ENCODE assay signal across 12 cellular contexts in the genomic region with DNA sequence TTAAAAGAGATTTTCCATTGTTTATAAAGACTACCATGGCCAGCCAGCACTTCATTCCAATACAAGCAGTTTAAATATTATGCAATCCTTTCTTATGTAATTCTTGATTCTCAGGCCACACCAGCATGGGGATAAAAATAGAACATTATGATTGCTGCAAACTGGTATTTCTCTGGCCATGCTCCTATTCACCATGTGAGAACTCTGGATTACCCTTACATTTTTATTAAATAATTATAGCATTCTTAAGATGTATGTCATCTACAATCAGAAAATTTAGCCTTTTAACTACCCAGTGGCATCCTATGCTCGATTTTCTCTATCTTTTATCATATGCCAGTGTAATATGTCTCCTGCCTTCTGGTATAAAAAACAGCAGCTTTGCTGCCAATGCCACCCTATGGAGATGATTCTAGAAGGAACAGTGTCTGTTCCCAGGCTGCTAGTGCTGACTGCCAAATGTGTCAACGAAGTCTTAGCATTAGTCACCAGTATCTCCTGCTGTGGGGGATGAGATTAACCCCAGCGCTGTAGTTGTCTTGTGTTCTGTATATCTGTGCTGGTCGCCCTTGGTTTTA.
DNase-seq lines count a peak whose midpoint lies in the region; ATAC-seq and TF ChIP-seq lines count a peak whose summit lies in the region.
"Had no signal": no experiment of that assay in that cellular context is flagged by ENCODE, and none has a peak within 500 bp of the region (broad histone marks: within the 10 kb centered on the region; RNA-seq: fewer than 3 reads in every experiment).

No MANE protein-coding gene starts in this region.

- no peaks in the 10 kb centered on the region for H4K20me1 ChIP-seq in PC-3 (ENCODE audit: low read length)
- no peaks in the 10 kb centered on the region for H4K20me1 ChIP-seq in neural progenitor cell (ENCODE audit: low read depth)

- no peaks in the 10 kb centered on the region for H3K79me2 ChIP-seq in PC-3 (ENCODE audit: low read length)
- no peaks in the 10 kb centered on the region for H3K79me2 ChIP-seq in neural progenitor cell (ENCODE audit: low read depth)

- peaks cover 5% of the 10 kb centered on the region for H3K4me1 Mint-ChIP-seq in neural progenitor cell
- H3K4me1 Mint-ChIP-seq: activated B cell treated with CpG ODN at 0.5 μM for 24 hours; central memory CD8-positive, alpha-beta T cell; naive B cell had no signal

- H3K9ac ChIP-seq in PC-3 (ENCODE audit: low read length) (peak overlapping the region; percentile 14; the same call in 1 of the 2 replicates), neural progenitor cell (no peak overlapping the region)

- H3K27ac ChIP-seq in PC-3 (ENCODE audit: low read length) (peak overlapping the region; percentile 73), neural progenitor cell (no peak overlapping the region)

- intact Hi-C loops in PC-3 (cut with micrococcal nuclease) = loop anchor here (5.0 to 10.0 kb wide), 4 partner anchors 81 to 393 kb away; no protein-coding TSS in a partner anchor

- H2AFZ ChIP-seq in PC-3 (ENCODE audit: low read length) (no peak overlapping the region), neural progenitor cell (replicated peaks) (no peak overlapping the region)

- DNase-seq in CD1c-positive myeloid dendritic cell (ENCODE audit: extremely low spot score) (peak; percentile 20), PC-3 (peak; percentile 65), fibroblast of mammary gland (ENCODE audit: low read depth) (peak; percentile 89), neural progenitor cell (ENCODE audit: low spot score) (peak; percentile 4), DMS79 treated with DMSO at 0.1 percent for 48 hours (lab: John Stamatoyannopoulos, UW) (no peak), D341Med (ENCODE audit: low spot score) (no peak)
- no peak for DNase-seq in effector CD4-positive, alpha-beta T cell
- no peak for DNase-seq in activated T-cell treated with anti-CD3 and anti-CD28 coated beads, Interleukin-2, amount 50 U/mL, for 1 hour
- DNase-seq: activated B cell treated with CpG ODN at 0.5 μM for 24 hours, GDM1, naive B cell had no signal

- no peak overlapping the region for H3K4me3 Mint-ChIP-seq in neural progenitor cell
- H3K4me3 Mint-ChIP-seq: activated B cell treated with CpG ODN at 0.5 μM for 24 hours; central memory CD8-positive, alpha-beta T cell; naive B cell had no signal

- peaks cover 1% of the 10 kb centered on the region for H3K9me3 Mint-ChIP-seq in neural progenitor cell
- H3K9me3 Mint-ChIP-seq: activated B cell treated with CpG ODN at 0.5 μM for 24 hours had no signal

- BruUV-seq in PC-3 (replicated peaks; lab: Mats Ljungman, UMichigan) = no TSS peak

- CTCF ChIA-PET in PC-3 (lab: Charles Lee) = no interaction called here

- TF ChIP-seq CTCF in PC-3 (conservative IDR thresholded peaks at IDR 0.05; ENCODE audit: low read depth, low read length) (no peak), fibroblast of mammary gland (conservative IDR thresholded peaks at IDR 0.05; ENCODE audit: control insufficient read depth, insufficient read depth, low read depth, low read length) (no peak), neural progenitor cell (IDR thresholded peaks at IDR 0.05) (no peak)

- H3K9me3 ChIP-seq in PC-3 (ENCODE audit: low read length) (no peaks in the 10 kb centered on the region), neural progenitor cell (ENCODE audit: low read depth) (no peaks in the 10 kb centered on the region)

- no peaks in the 10 kb centered on the region for H3K27me3 ChIP-seq in PC-3 (ENCODE audit: low read length)
- H3K27me3 ChIP-seq in neural progenitor cell = no peaks in the 10 kb centered on the region

- H3K4me2 ChIP-seq in PC-3 (ENCODE audit: low read length) (no peak overlapping the region; the same call in 1 of the 2 replicates), neural progenitor cell (no peak overlapping the region)

- H3K27me3 Mint-ChIP-seq in neural progenitor cell (ENCODE audit: insufficient read depth, low read depth) = no peaks in the 10 kb centered on the region
- H3K27me3 Mint-ChIP-seq: activated B cell treated with CpG ODN at 0.5 μM for 24 hours had no signal

- peaks cover 40% of the 10 kb centered on the region for H3K4me1 ChIP-seq in PC-3 (ENCODE audit: insufficient read depth, low read length)
- no peaks in the 10 kb centered on the region for H3K4me1 ChIP-seq in neural progenitor cell

- no peaks in the 10 kb centered on the region for H3K36me3 ChIP-seq in PC-3 (ENCODE audit: low read depth, low read length)
- H3K36me3 ChIP-seq in neural progenitor cell = no peaks in the 10 kb centered on the region

- no peak overlapping the region for H3K4me3 ChIP-seq in PC-3 (ENCODE audit: low read length)
- no peak overlapping the region for H3K4me3 ChIP-seq in fibroblast of mammary gland (ENCODE audit: control insufficient read depth, low read depth, low read length)
- no peak overlapping the region for H3K4me3 ChIP-seq in neural progenitor cell

- no peaks in the 10 kb centered on the region for H3F3A ChIP-seq in PC-3 (ENCODE audit: low read length, unreplicated experiment)
- no peaks in the 10 kb centered on the region for H3F3A ChIP-seq in neural progenitor cell (ENCODE audit: low read depth)

- POLR2A ChIA-PET in PC-3 (lab: Charles Lee; ENCODE audit: unreplicated experiment) = no interaction called here

- ATAC-seq in PC-3 = peak; percentile 82

- H3K36me3 Mint-ChIP-seq in neural progenitor cell = no peaks in the 10 kb centered on the region
- H3K36me3 Mint-ChIP-seq: naive B cell had no signal

- H3K9me2 ChIP-seq in PC-3 (replicated peaks; ENCODE audit: low read length) = no peaks in the 10 kb centered on the region

- no peak overlapping the region for H3K27ac Mint-ChIP-seq in neural progenitor cell
- H3K27ac Mint-ChIP-seq: activated B cell treated with CpG ODN at 0.5 μM for 24 hours had no signal

Comparison
In these comparisons a context has a peak if more than half of its experiments do, and no peak if none do; other contexts are left out.
1. DNase-seq: peak in CD1c-positive myeloid dendritic cell (single experiment), PC-3 (single experiment), fibroblast of mammary gland (single experiment) and neural progenitor cell (single experiment); none in DMS79 treated with DMSO at 0.1 percent for 48 hours (single experiment), D341Med (single experiment), effector CD4-positive, alpha-beta T cell (single experiment) and activated T-cell treated with anti-CD3 and anti-CD28 coated beads, Interleukin-2, amount 50 U/mL, for 1 hour (single experiment).